7 cellular contexts compared by ENCODE assay signal in the genomic region with DNA sequence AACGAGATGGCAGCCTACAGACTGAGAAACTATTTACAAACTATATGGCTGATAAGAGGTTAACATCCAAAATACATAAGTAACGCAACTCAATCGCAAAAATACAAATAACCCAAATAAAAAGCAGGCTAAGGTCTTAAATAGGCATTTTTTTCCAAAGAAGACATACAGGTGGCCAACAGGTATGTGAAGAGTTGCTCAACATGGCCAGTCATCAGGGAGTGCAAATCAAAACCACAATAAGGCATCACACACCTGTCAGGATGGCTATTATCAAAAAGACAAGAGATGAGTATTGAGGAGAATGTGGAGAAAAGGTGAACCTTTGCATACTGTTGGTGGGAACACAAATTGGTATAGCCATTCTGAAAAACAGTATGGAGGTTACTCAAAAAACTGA.
"Had no signal": no experiment of that assay in that cellular context is flagged by ENCODE, and none has a peak within 500 bp of the region (broad histone marks: within the 10 kb centered on the region; RNA-seq: fewer than 3 reads in every experiment).

No MANE protein-coding gene starts in this region.

- FAIRE-seq: HTR-8/SVneo, K562 had no signal

- H3K9me3 ChIP-seq: HAP-1 had no signal

- DNase-seq: GOT3, H7, IMR-90 had no signal

- H3K4me3 ChIP-seq: HAP-1, K562 had no signal

- H3K36me3 ChIP-seq: HAP-1 had no signal

- H3K4me1 ChIP-seq: HAP-1 had no signal

- ATAC-seq: HCT116, K562 had no signal
